In genomic region chr6:108118791-108119211, GRCh38 we compare ENCODE assay signal across 8 cellular contexts. TPM values are rescaled to one million over a fixed set of nuclear protein-coding genes. Genes with fewer than 3 reads are reported as not detected.
DNase-seq lines count a peak whose midpoint lies in the region; ATAC-seq and TF ChIP-seq lines count a peak whose summit lies in the region.

No MANE protein-coding gene starts in this region.

- H3K9ac ChIP-seq in smooth muscle cell (ENCODE audit: low read depth), result no peak overlapping the region

- H3K4me1 ChIP-seq in smooth muscle cell (ENCODE audit: low read depth), result peaks cover 48% of the 10 kb centered on the region

- 0 out of 2 replicates have a peak overlapping the region, but pooled peaks have one; percentile 12 for H3K4me3 ChIP-seq in WI38 (ENCODE audit: low read depth, low read length)
- H3K4me3 ChIP-seq in foreskin fibroblast (ENCODE audit: low read depth in 1 of 2, low read length in 2 of 2), result peak overlapping the region; percentile 31 to 36
- peak overlapping the region; percentile 44 for H3K4me3 ChIP-seq in smooth muscle cell

- ATAC-seq in GM21423 (IDR thresholded peaks at IDR 0.05; ENCODE audit: unreplicated experiment) (no peak), GM19035 (IDR thresholded peaks at IDR 0.05; ENCODE audit: unreplicated experiment) (no peak), HG02973 (IDR thresholded peaks at IDR 0.05; ENCODE audit: unreplicated experiment) (no peak)

- H4K20me1 ChIP-seq in smooth muscle cell (ENCODE audit: low read depth), result no peaks in the 10 kb centered on the region

- WGBS in smooth muscle cell (ENCODE audit: low lambda C conversion rate), result 3% methylated on average over 19 of the region's 19 CpGs

- peak overlapping the region; percentile 95 for H3K4me2 ChIP-seq in smooth muscle cell

- peak overlapping the region; percentile 66 for H2AFZ ChIP-seq in smooth muscle cell (ENCODE audit: low read depth)

- H3F3A ChIP-seq in smooth muscle cell (ENCODE audit: low read depth), result no peaks in the 10 kb centered on the region

- H3K27ac ChIP-seq in smooth muscle cell (ENCODE audit: low read depth), result no peak overlapping the region

- no peaks in the 10 kb centered on the region for H3K79me2 ChIP-seq in smooth muscle cell (ENCODE audit: low read depth)

- peaks cover 98% of the 10 kb centered on the region for H3K27me3 ChIP-seq in smooth muscle cell (ENCODE audit: low read depth)

- no peaks in the 10 kb centered on the region for H3K9me3 ChIP-seq in smooth muscle cell (replicated peaks; ENCODE audit: low read depth)

- TF ChIP-seq CTCF in WI38 (IDR thresholded peaks at IDR 0.05; ENCODE audit: low read depth, low read length) (no peak), foreskin fibroblast (IDR thresholded peaks at IDR 0.05; ENCODE audit: low read depth, low read length) (no peak), smooth muscle cell (IDR thresholded peaks at IDR 0.05; ENCODE audit: borderline replicate concordance, insufficient read depth, poor library complexity, severe bottlenecking) (no peak)

- peak; percentile 42 for DNase-seq in DMS79 treated with DMSO at 0.1 percent for 48 hours (lab: John Stamatoyannopoulos, UW)
- DNase-seq in DMS79 (lab: John Stamatoyannopoulos, UW), result no peak
- DNase-seq in foreskin fibroblast, result peak in 1 of 2 donors; percentile 38
- DNase-seq in smooth muscle cell (lab: John Stamatoyannopoulos, UW; ENCODE audit: unreplicated experiment), result no peak

- no peaks in the 10 kb centered on the region for H3K36me3 ChIP-seq in smooth muscle cell (ENCODE audit: low read depth)

RNA-seq across cellular contexts. Expression of gene OSTM1, which starts 44.3 kb away (rescaled TPM):
- 22.0 and 31.4 TPM in 2 replicates for total RNA-seq in smooth muscle cell
- polyA plus RNA-seq in smooth muscle cell, result 10.3 and 11.7 TPM in 2 replicates

RNA-seq across cellular contexts. Expression of gene NR2E1, which starts 47.0 kb away (rescaled TPM):
- not detected in 2 replicates for total RNA-seq in smooth muscle cell
- not detected in 2 replicates for polyA plus RNA-seq in smooth muscle cell
